In genomic region chr2:218257390-218257981, GRCh38 we compare ENCODE assay signal across 8 cellular contexts. TPM values are rescaled to one million over a fixed set of nuclear protein-coding genes. Genes with fewer than 3 reads are reported as not detected.
DNase-seq lines count a peak whose midpoint lies in the region; ATAC-seq, FAIRE-seq and TF ChIP-seq lines count a peak whose summit lies in the region.

No MANE protein-coding gene starts in this region.

- no peaks in the 10 kb centered on the region for H3K9me3 Mint-ChIP-seq in chondrocyte (ENCODE audit: low read depth)
- H3K9me3 Mint-ChIP-seq in naive thymus-derived CD8-positive, alpha-beta T cell, result no peaks in the 10 kb centered on the region

- H3K9me3 ChIP-seq in testis, result no peaks in the 10 kb centered on the region

- peak overlapping the region in 1 of 2 donors; percentile 41 for H3K27ac ChIP-seq in testis

- peaks cover 26% of the 10 kb centered on the region for H3K36me3 Mint-ChIP-seq in chondrocyte (ENCODE audit: low read depth)
- peaks cover 0 to 43% (median 2%) of the 10 kb centered on the region in 3 donors for H3K36me3 Mint-ChIP-seq in naive thymus-derived CD8-positive, alpha-beta T cell

- TF ChIP-seq POLR2A in testis (IDR thresholded peaks at IDR 0.05), result no peak

- POLR2A ChIA-PET in naive thymus-derived CD8-positive, alpha-beta T cell (lab: Charles Lee), result interaction anchor here (0.7 to 2.8 kb wide), 4 partner anchors 10 to 41 kb away, joined by 3 to 9 read pairs (median 4); partner anchors contain the start of gene ARPC2

- peak; percentile 85 for ATAC-seq in GM21360 (IDR thresholded peaks at IDR 0.05; ENCODE audit: unreplicated experiment)
- peak; percentile 75 to 80 for ATAC-seq in naive thymus-derived CD8-positive, alpha-beta T cell

- intact Hi-C loops in testis (cut with DNase I; ENCODE audit: low total_unique reads), result no loop called here

- H3K36me3 ChIP-seq in testis (ENCODE audit: low read depth, missing control alignments), result no peaks in the 10 kb centered on the region

- no peaks in the 10 kb centered on the region for H3K27me3 Mint-ChIP-seq in chondrocyte (ENCODE audit: low read depth)
- no peaks in the 10 kb centered on the region for H3K27me3 Mint-ChIP-seq in naive thymus-derived CD8-positive, alpha-beta T cell

- peak overlapping the region; percentile 2 for H3K27ac Mint-ChIP-seq in chondrocyte (ENCODE audit: unreplicated experiment)
- peak overlapping the region; percentile 35 to 95 (median 92) for H3K27ac Mint-ChIP-seq in naive thymus-derived CD8-positive, alpha-beta T cell

- H3K4me1 ChIP-seq in testis, result peaks cover 39% of the 10 kb centered on the region

- TF ChIP-seq CTCF in D721Med (IDR thresholded peaks at IDR 0.05; ENCODE audit: insufficient read depth, missing control alignments) (peak; percentile 35), chondrocyte (IDR thresholded peaks at IDR 0.05) (peak; percentile 77), testis (IDR thresholded peaks at IDR 0.05) (peak in 2 of 3 experiments; percentile 39 to 57)

- H3K27me3 ChIP-seq in testis, result no peaks in the 10 kb centered on the region

- H3K4me1 Mint-ChIP-seq in chondrocyte (ENCODE audit: low read depth), result peaks cover 31% of the 10 kb centered on the region
- peaks cover 13 to 35% (median 24%) of the 10 kb centered on the region in 4 donors for H3K4me1 Mint-ChIP-seq in naive thymus-derived CD8-positive, alpha-beta T cell

- H3K4me3 ChIP-seq in testis, result no peak overlapping the region

- no peak for FAIRE-seq in D721Med (lab: Jason Lieb, UNC)

- no peak overlapping the region for H3K4me3 Mint-ChIP-seq in chondrocyte (ENCODE audit: unreplicated experiment)
- H3K4me3 Mint-ChIP-seq in naive thymus-derived CD8-positive, alpha-beta T cell, result peak overlapping the region; percentile 3 to 69 (median 52)

- DNase-seq in D721Med (ENCODE audit: insufficient read length, low spot score) (no peak), HT-29 (ENCODE audit: low spot score) (peak; percentile 37), chondrocyte (ENCODE audit: low spot score) (no peak), testis (peak; percentile 47), kidney glomerular epithelial cell (lab: John Stamatoyannopoulos, UW) (no peak)
- peak; percentile 42 for DNase-seq in activated CD4-positive, CD25-positive, alpha-beta regulatory T cell treated with anti-CD3 and anti-CD28 coated beads, Interleukin-2, amount 50 U/mL, for 16 hours (ENCODE audit: low read depth, low spot score)
- DNase-seq in naive thymus-derived CD8-positive, alpha-beta T cell, result peak in 9 of 10 donors; percentile 46 to 72 (median 61)

- 65 to 70% methylated on average over 6 to 8 of the region's 8 CpGs for WGBS in testis, 2 donors

RNA-seq across cellular contexts. Expression of gene GPBAR1, which starts 3.3 kb away (rescaled TPM):
- total RNA-seq in HT-29 (2014; rRNA removed; shearing (Covaris generic)), result 0.05 and 0.56 TPM in 2 replicates
- total RNA-seq in chondrocyte (0.10 to 0.26 TPM (median 0.22 TPM) in 3 replicates), testis (1 to 10 TPM; 1.5 to 1.8 TPM)
- 1 to 10 TPM; 1.1 to 1.4 TPM for total RNA-seq in naive thymus-derived CD8-positive, alpha-beta T cell
- polyA plus RNA-seq in naive thymus-derived CD8-positive, alpha-beta T cell, result under 1 TPM; 0.14 to 0.41 (median 0.28) TPM
- polyA plus RNA-seq in testis (ENCODE audit: insufficient read depth, low read depth, low replicate concordance), result 3.4 TPM

RNA-seq across cellular contexts. Expression of gene AAMP, which starts 12.5 kb away (rescaled TPM):
- 266 and 310 TPM in 2 replicates for total RNA-seq in HT-29 (2014; rRNA removed; shearing (Covaris generic))
- 39.6 to 42.6 TPM (median 42.4 TPM) in 3 replicates for total RNA-seq in chondrocyte
- total RNA-seq in naive thymus-derived CD8-positive, alpha-beta T cell, result 10 to 100 TPM; 57.0 to 61.6 TPM
- polyA plus RNA-seq in naive thymus-derived CD8-positive, alpha-beta T cell, result 10 to 100 TPM; 77.0 to 93.6 (median 89.7) TPM
- 100 to 1,000 TPM; 154 to 177 TPM for total RNA-seq in testis
- 112 TPM for polyA plus RNA-seq in testis (ENCODE audit: insufficient read depth, low read depth, low replicate concordance)

RNA-seq across cellular contexts. Expression of gene PNKD, which starts 12.8 kb away (rescaled TPM):
- total RNA-seq in HT-29 (2014; rRNA removed; shearing (Covaris generic)), result 73.9 and 77.2 TPM in 2 replicates
- total RNA-seq in chondrocyte, result 28.9 to 49.9 TPM (median 31.3 TPM) in 3 replicates
- 10 to 100 TPM; 33.6 to 40.5 TPM for total RNA-seq in naive thymus-derived CD8-positive, alpha-beta T cell
- 100 to 1,000 TPM; 108 to 119 (median 109) TPM for polyA plus RNA-seq in naive thymus-derived CD8-positive, alpha-beta T cell
- 10 to 100 TPM; 79.3 to 84.2 TPM for total RNA-seq in testis
- polyA plus RNA-seq in testis (ENCODE audit: insufficient read depth, low read depth, low replicate concordance), result 90.7 TPM

RNA-seq across cellular contexts. Expression of gene TMBIM1, which starts 34.8 kb away (rescaled TPM):
- total RNA-seq in HT-29 (2014; rRNA removed; shearing (Covaris generic)), result 229 and 311 TPM in 2 replicates
- 69.6 to 100 TPM (median 96.1 TPM) in 3 replicates for total RNA-seq in chondrocyte
- 100 to 1,000 TPM in 1 of 2 experiments, 10 to 100 TPM in 1; 95.1 to 100 TPM for total RNA-seq in naive thymus-derived CD8-positive, alpha-beta T cell
- polyA plus RNA-seq in naive thymus-derived CD8-positive, alpha-beta T cell, result 100 to 1,000 TPM in 1 of 3 donors, 10 to 100 TPM in 2; 75.8 to 114 (median 80.3) TPM
- total RNA-seq in testis, result 10 to 100 TPM; 59.9 to 81.0 TPM
- 77.6 TPM for polyA plus RNA-seq in testis (ENCODE audit: insufficient read depth, low read depth, low replicate concordance)

RNA-seq across cellular contexts. Expression of gene ARPC2, which starts 40.5 kb away (rescaled TPM):
- 220 and 244 TPM in 2 replicates for total RNA-seq in HT-29 (2014; rRNA removed; shearing (Covaris generic))
- total RNA-seq in chondrocyte (292 to 424 TPM (median 417 TPM) in 3 replicates), testis (100 to 1,000 TPM; 255 to 271 TPM)
- total RNA-seq in naive thymus-derived CD8-positive, alpha-beta T cell, result 100 to 1,000 TPM; 425 to 448 TPM
- 100 to 1,000 TPM; 690 to 865 (median 728) TPM for polyA plus RNA-seq in naive thymus-derived CD8-positive, alpha-beta T cell
- 338 TPM for polyA plus RNA-seq in testis (ENCODE audit: insufficient read depth, low read depth, low replicate concordance)

Comparison
In these comparisons a context has a peak if more than half of its experiments do, and no peak if none do; other contexts are left out.
1. DNase-seq: peak in HT-29 (single experiment), activated CD4-positive, CD25-positive, alpha-beta regulatory T cell treated with anti-CD3 and anti-CD28 coated beads, Interleukin-2, amount 50 U/mL, for 16 hours (single experiment), naive thymus-derived CD8-positive, alpha-beta T cell (9 of 10) and testis (single experiment); none in D721Med (single experiment), chondrocyte (single experiment) and kidney glomerular epithelial cell (single experiment).
2. Peak in every context shown above with its lines, with median percentiles within 50 percentile points of each other: CTCF ChIP-seq.